ENCODE assay signal across 8 cellular contexts in genomic region chr7:65770473-65771163, GRCh38.
A peak's percentile ranks its signal among the peaks of the same experiment; 100 is the strongest.
DNase-seq lines count a peak whose midpoint lies in the region; ATAC-seq and TF ChIP-seq lines count a peak whose summit lies in the region.
"Not testable (repeated sequence)": the region's sequence is repeated elsewhere in the genome, so short reads cannot be mapped to it uniquely, and the experiment has no call there.

No MANE protein-coding gene starts in this region.

- H3K9ac ChIP-seq in HUES48 (ENCODE audit: low read depth, low read length) (peak overlapping the region; percentile 86), NT2/D1 (ENCODE audit: insufficient read length, low read depth) (peak overlapping the region; percentile 89), endodermal cell (ENCODE audit: extremely low read depth, low read length, poor library complexity, severe bottlenecking) (peak overlapping the region; percentile 34)

- 4 to 9% methylated on average over 7 to 43 of the region's 43 CpGs for WGBS in endodermal cell (ENCODE audit: insufficient coverage in 1 of 2, insufficient read length in 1 of 2), 2 experiments

- H3K27me3 ChIP-seq in HUES48 (ENCODE audit: control insufficient read depth, insufficient read depth, low read length); NT2/D1 (ENCODE audit: insufficient read depth, insufficient read length); endodermal cell (ENCODE audit: control insufficient read depth, insufficient read depth, low read length, poor library complexity, severe bottlenecking): not testable (repeated sequence)

- H3K27me3 Mint-ChIP-seq in endodermal cell (ENCODE audit: insufficient read depth); mesothelial cell of epicardium (ENCODE audit: low read depth): not testable (repeated sequence)

- not testable (repeated sequence) for H3K36me3 Mint-ChIP-seq in endodermal cell (ENCODE audit: low read depth); mesothelial cell of epicardium

- not testable (repeated sequence) for H3K9me3 Mint-ChIP-seq in endodermal cell, mesothelial cell of epicardium

- peak overlapping the region; percentile 82 for H3K4me3 Mint-ChIP-seq in endodermal cell
- H3K4me3 Mint-ChIP-seq in mesothelial cell of epicardium, result peak overlapping the region; percentile 89

- ATAC-seq in GM21423 (IDR thresholded peaks at IDR 0.05; ENCODE audit: unreplicated experiment), result peak; percentile 98

- H3K27ac Mint-ChIP-seq in endodermal cell, result peak overlapping the region; percentile 82
- H3K27ac Mint-ChIP-seq in mesothelial cell of epicardium, result peak overlapping the region; percentile 97

- not testable (repeated sequence) for H3K36me3 ChIP-seq in HUES48 (ENCODE audit: control insufficient read depth, insufficient read depth, low read length); NT2/D1 (ENCODE audit: insufficient read depth, insufficient read length, low read length); endodermal cell (ENCODE audit: control insufficient read depth, insufficient read depth, low read length)

- H3K9me3 ChIP-seq in HUES48 (ENCODE audit: control insufficient read depth, insufficient read depth, low read length); NT2/D1 (ENCODE audit: insufficient read depth, low read length); endodermal cell (ENCODE audit: control insufficient read depth, low read length): not testable (repeated sequence)

- peak overlapping the region; percentile 67 for H3K27ac ChIP-seq in HUES48 (ENCODE audit: low read depth, low read length)
- not testable (repeated sequence) for H3K27ac ChIP-seq in endodermal cell (ENCODE audit: low read depth, low read length)

- H3K4me3 ChIP-seq in HUES48 (ENCODE audit: low read depth, low read length) (peak overlapping the region; percentile 98), NT2/D1 (ENCODE audit: insufficient read length, low read depth) (peak overlapping the region; percentile 78), endodermal cell (ENCODE audit: low read length) (peak overlapping the region; percentile 81)

- peak; percentile 47 for TF ChIP-seq CTCF in endodermal cell (conservative IDR thresholded peaks at IDR 0.05)
- not testable (repeated sequence) for TF ChIP-seq CTCF in mesothelial cell of epicardium (IDR thresholded peaks at IDR 0.05; ENCODE audit: unreplicated experiment)

- DNase-seq in DMS 273 (lab: John Stamatoyannopoulos, UW; ENCODE audit: unreplicated experiment), result peak; percentile 96
- peak; percentile 77 for DNase-seq in NT2/D1 (ENCODE audit: low read depth, low spot score)
- peak; percentile 84 for DNase-seq in activated CD8-positive, alpha-beta memory T cell treated with anti-CD3 and anti-CD28 coated beads, Interleukin-2, amount 50 U/mL, for 24 hours (ENCODE audit: extremely low read depth)
- peak; percentile 94 for DNase-seq in endodermal cell
- peak; percentile 89 to 96 for DNase-seq in mesothelial cell of epicardium (ENCODE audit: low spot score in 2 of 2, unreplicated experiment in 2 of 2)
- DNase-seq in stimulated activated CD8-positive, alpha-beta memory T cell treated with anti-CD3 and anti-CD28 coated beads, Interleukin-15, amount 100 ng/mL, for 4 hours (ENCODE audit: low read depth in 2 of 2), result peak; percentile 87 to 91

- H3K4me1 Mint-ChIP-seq in endodermal cell, mesothelial cell of epicardium: not testable (repeated sequence)

- H3K4me1 ChIP-seq in HUES48 (ENCODE audit: control insufficient read depth, insufficient read depth, low read length); NT2/D1 (ENCODE audit: insufficient read depth, insufficient read length); endodermal cell (ENCODE audit: control insufficient read depth, insufficient read depth, low read length): not testable (repeated sequence)

Comparison
In these comparisons a context has a peak if more than half of its experiments do, and no peak if none do; other contexts are left out.
1. H3K9ac ChIP-seq: peak in every context shown above with its lines; median percentile 89 in NT2/D1; 86 in HUES48; 34 in endodermal cell.